In the genomic region with DNA sequence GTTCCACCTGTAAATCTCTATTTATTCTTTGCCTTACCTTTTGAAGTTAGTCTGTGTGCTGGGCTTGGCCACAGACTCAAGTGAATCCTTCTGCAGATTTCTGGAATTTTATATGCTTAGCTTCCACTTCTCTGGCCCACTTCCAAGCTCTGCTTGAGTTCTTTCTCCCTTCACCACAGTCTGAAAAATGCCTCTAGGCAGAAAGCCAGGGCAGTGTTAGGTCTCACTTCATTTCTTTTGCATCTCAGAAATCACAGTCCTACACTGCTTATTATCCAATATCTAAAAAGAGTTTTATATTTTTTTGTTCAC, we compare ENCODE assay signal across 9 cellular contexts. TPM values are rescaled to one million over a fixed set of nuclear protein-coding genes. Genes with fewer than 3 reads are reported as not detected.
DNase-seq lines count a peak whose midpoint lies in the region; ATAC-seq and TF ChIP-seq lines count a peak whose summit lies in the region.
"Had no signal": no experiment of that assay in that cellular context is flagged by ENCODE, and none has a peak within 500 bp of the region (broad histone marks: within the 10 kb centered on the region; RNA-seq: fewer than 3 reads in every experiment).

No MANE protein-coding gene starts in this region.

- H3K9me2 ChIP-seq in PC-3 (replicated peaks; ENCODE audit: low read length), result no peaks in the 10 kb centered on the region

- H3K4me2 ChIP-seq in PC-3 (ENCODE audit: low read length), result no peak overlapping the region

- H3K9ac ChIP-seq in PC-3 (ENCODE audit: low read length), result no peak overlapping the region

- no TSS peak for BruUV-seq in PC-3 (replicated peaks; lab: Mats Ljungman, UMichigan)

- H3K4me1 ChIP-seq in PC-3 (ENCODE audit: insufficient read depth, low read length), result no peaks in the 10 kb centered on the region
- peaks cover 8 to 9% of the 10 kb centered on the region in 2 donors for H3K4me1 ChIP-seq in gastrocnemius medialis

- ATAC-seq in PC-3, result peak; percentile 20
- ATAC-seq in GM18870 (IDR thresholded peaks at IDR 0.05; ENCODE audit: unreplicated experiment), result no peak
- no peak for ATAC-seq in gastrocnemius medialis
- ATAC-seq in HG03442 (IDR thresholded peaks at IDR 0.05; ENCODE audit: unreplicated experiment), result no peak

- no peaks in the 10 kb centered on the region for H3K79me2 ChIP-seq in PC-3 (ENCODE audit: low read length)

- TF ChIP-seq POLR2A in gastrocnemius medialis (IDR thresholded peaks at IDR 0.05), result no peak

- H2AFZ ChIP-seq in PC-3 (ENCODE audit: low read length), result no peak overlapping the region

- intact Hi-C loops in PC-3 (cut with micrococcal nuclease) (no loop called here), gastrocnemius medialis (cut with DNase I; ENCODE audit: low total_unique reads) (no loop called here)

- H3K4me3 ChIP-seq in PC-3 (ENCODE audit: low read length), result no peak overlapping the region
- H3K4me3 ChIP-seq in fibroblast of the aortic adventitia (ENCODE audit: low read depth, low read length), result no peak overlapping the region
- no peak overlapping the region for H3K4me3 ChIP-seq in gastrocnemius medialis

- 0 out of 2 replicates have a peak, but pooled peaks cover 3% of the 10 kb centered on the region for H4K20me1 ChIP-seq in PC-3 (ENCODE audit: low read length)

- CTCF ChIA-PET in PC-3 (lab: Charles Lee), result no interaction called here

- POLR2A ChIA-PET in PC-3 (lab: Charles Lee; ENCODE audit: unreplicated experiment), result interaction anchor here (0.6 kb wide), 1 partner anchor 157 kb away, joined by 3 read pairs; no protein-coding TSS in a partner anchor

- peaks cover 9% of the 10 kb centered on the region; the same call in 1 of the 2 replicates for H3K36me3 ChIP-seq in PC-3 (ENCODE audit: low read depth, low read length)
- peaks cover 2 to 21% of the 10 kb centered on the region in 2 donors for H3K36me3 ChIP-seq in gastrocnemius medialis

- peak; percentile 85 for DNase-seq in G401 (ENCODE audit: low spot score)
- peak; percentile 43 for DNase-seq in PC-3
- DNase-seq in fibroblast of the aortic adventitia (ENCODE audit: low read depth), result peak; percentile 96
- peak; percentile 39 for DNase-seq in putamen (ENCODE audit: low spot score)
- DNase-seq in gastrocnemius medialis, result no peak
- no peak for DNase-seq in cortex of kidney (lab: John Stamatoyannopoulos, UW)
- DNase-seq: activated gamma-delta T cell had no signal

- TF ChIP-seq CTCF in PC-3 (conservative IDR thresholded peaks at IDR 0.05; ENCODE audit: low read depth, low read length) (no peak), fibroblast of the aortic adventitia (IDR thresholded peaks at IDR 0.05; ENCODE audit: insufficient read depth, low read length) (no peak), gastrocnemius medialis (IDR thresholded peaks at IDR 0.05 in 4 of 5, conservative IDR thresholded peaks at IDR 0.05 in 1 of 5) (no peak)

- H3K9me3 ChIP-seq in PC-3 (ENCODE audit: low read length) (no peaks in the 10 kb centered on the region), gastrocnemius medialis (no peaks in the 10 kb centered on the region)

- H3F3A ChIP-seq in PC-3 (ENCODE audit: low read length, unreplicated experiment), result no peaks in the 10 kb centered on the region

- H3K27ac ChIP-seq in PC-3 (ENCODE audit: low read length) (no peak overlapping the region), gastrocnemius medialis (no peak overlapping the region)

- in situ Hi-C loops in G401 (cut with HindIII; ENCODE audit: low sequenced_read_pairs), result no loop called here
- in situ Hi-C loops in gastrocnemius medialis (cut with MboI; ENCODE audit: low sequenced_read_pairs in 4 of 4), result no loop called here

- no peaks in the 10 kb centered on the region for H3K27me3 ChIP-seq in PC-3 (ENCODE audit: low read length)
- H3K27me3 ChIP-seq in gastrocnemius medialis, result no peaks in the 10 kb centered on the region

RNA-seq across cellular contexts. Expression of a gene that starts 48.9 kb away (rescaled TPM):
- total RNA-seq in G401 (2014; rRNA removed; shearing (Covaris generic)), result 2.2 and 6.1 TPM in 2 replicates
- total RNA-seq in PC-3 (2014; rRNA removed), result 0.11 TPM in 1 of 2 replicates, not detected in the other
- 0.27 TPM in 1 of 2 replicates, not detected in the other for total RNA-seq in fibroblast of the aortic adventitia (ENCODE audit: low replicate concordance)
- 10 to 100 TPM in 1 of 4 donors, 1 to 10 TPM in 3; 4.7 to 11.8 (median 5.1) TPM for total RNA-seq in gastrocnemius medialis

Comparison
In these comparisons a context has a peak if more than half of its experiments do, and no peak if none do; other contexts are left out.
1. DNase-seq: peak in G401 (single experiment), PC-3 (single experiment), fibroblast of the aortic adventitia (single experiment) and putamen (single experiment); none in gastrocnemius medialis (0 of 2) and cortex of kidney (single experiment).